8 cellular contexts compared by ENCODE assay signal in the genomic region with DNA sequence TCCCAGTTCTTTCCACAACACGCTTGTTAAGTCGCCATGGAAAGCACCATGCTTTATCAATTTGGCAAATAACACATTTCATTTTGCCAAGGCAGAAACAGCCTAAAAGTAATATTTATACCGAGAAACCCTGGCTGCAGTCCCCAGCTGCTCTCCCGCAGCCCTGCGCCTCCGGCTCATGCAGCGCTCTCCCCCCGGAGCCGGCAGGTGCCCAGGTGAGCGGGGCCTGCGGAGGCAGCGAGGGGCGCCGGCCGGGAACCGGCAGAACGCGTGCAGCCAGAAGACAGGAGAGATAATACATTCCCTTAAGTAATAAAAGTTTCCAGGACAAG. TPM values are rescaled to one million over a fixed set of nuclear protein-coding genes. Genes with fewer than 3 reads are reported as not detected.
A peak's percentile ranks its signal among the peaks of the same experiment; 100 is the strongest.
DNase-seq lines count a peak whose midpoint lies in the region; ATAC-seq, FAIRE-seq and TF ChIP-seq lines count a peak whose summit lies in the region.

No MANE protein-coding gene starts in this region.

- no peak for FAIRE-seq in kidney (lab: Jason Lieb, UNC)

- H3K27ac ChIP-seq in kidney (ENCODE audit: low read depth in 2 of 2, low read length in 2 of 2), result peak overlapping the region; percentile 91 to 92
- H3K27ac ChIP-seq in subcutaneous abdominal adipose tissue (ENCODE audit: low read depth, low read length), result peak overlapping the region; percentile 94

- no peaks in the 10 kb centered on the region for H3K27me3 ChIP-seq in subcutaneous abdominal adipose tissue (ENCODE audit: control insufficient read depth in 5 of 5, insufficient read depth in 4 of 5, low read length in 5 of 5)

- in situ Hi-C loops in astrocyte of the cerebellum (cut with HindIII; ENCODE audit: low sequenced_read_pairs), result no loop called here

- no peaks in the 10 kb centered on the region for H3K36me3 ChIP-seq in kidney (ENCODE audit: control insufficient read depth in 1 of 2, insufficient read depth in 2 of 2, low read length in 2 of 2)
- peaks cover 0 to 4% (median under 1%) of the 10 kb centered on the region in 5 donors for H3K36me3 ChIP-seq in subcutaneous abdominal adipose tissue (ENCODE audit: control insufficient read depth in 5 of 5, insufficient read depth in 5 of 5, low read length in 5 of 5)

- peaks cover 4 to 7% of the 10 kb centered on the region in 2 donors for H3K4me1 ChIP-seq in kidney (ENCODE audit: control insufficient read depth in 1 of 2, insufficient read depth in 1 of 2, low read depth in 1 of 2, low read length in 2 of 2)
- H3K4me1 ChIP-seq in subcutaneous abdominal adipose tissue (ENCODE audit: control insufficient read depth in 5 of 5, insufficient read depth in 5 of 5, low read length in 5 of 5), result peaks cover 2 to 55% (median 46%) of the 10 kb centered on the region in 5 donors

- ATAC-seq in GM21737 (IDR thresholded peaks at IDR 0.05; ENCODE audit: unreplicated experiment), result peak; percentile 23

- peak overlapping the region; percentile 61 to 76 for H3K9ac ChIP-seq in kidney (ENCODE audit: low read length in 2 of 2)
- peak overlapping the region; percentile 12 to 94 (median 85) for H3K9ac ChIP-seq in subcutaneous abdominal adipose tissue (ENCODE audit: low read length in 5 of 5)

- peak overlapping the region; percentile 98 for H3K4me3 ChIP-seq in GM12864 (ENCODE audit: low read depth, low read length)
- H3K4me3 ChIP-seq in astrocyte of the cerebellum (ENCODE audit: low read depth, low read length), result peak overlapping the region; percentile 72
- H3K4me3 ChIP-seq in kidney (ENCODE audit: low read length in 2 of 2), result peak overlapping the region; percentile 63 to 73
- H3K4me3 ChIP-seq in subcutaneous abdominal adipose tissue (ENCODE audit: low read depth in 1 of 5, low read length in 5 of 5), result peak overlapping the region; percentile 76 to 96 (median 80)

- TF ChIP-seq CTCF in GM12864 (IDR thresholded peaks at IDR 0.05; ENCODE audit: low read depth, low read length, missing control alignments) (no peak), astrocyte of the cerebellum (IDR thresholded peaks at IDR 0.05; ENCODE audit: low read depth, low read length, missing control alignments) (no peak), kidney (IDR thresholded peaks at IDR 0.05; ENCODE audit: borderline replicate concordance, extremely low read depth, insufficient read depth) (no peak)

- H3K9me3 ChIP-seq in kidney (ENCODE audit: control insufficient read depth in 1 of 2, low read length in 2 of 2) (no peaks in the 10 kb centered on the region), subcutaneous abdominal adipose tissue (ENCODE audit: control insufficient read depth in 5 of 5, low read length in 5 of 5) (no peaks in the 10 kb centered on the region)

- intact Hi-C loops in kidney (cut with DNase I), result no loop called here
- intact Hi-C loops in posterior vena cava (cut with DNase I), result loop anchor here in 1 of 2 donors (5.0 kb wide), 1 partner anchor 97 kb away; no protein-coding TSS in a partner anchor

- DNase-seq in GM12864 (ENCODE audit: low read depth), result no peak
- DNase-seq in NCI-H510A (lab: John Stamatoyannopoulos, UW), result peak; percentile 25
- no peak for DNase-seq in astrocyte of the cerebellum (ENCODE audit: low read depth)
- no peak for DNase-seq in kidney
- no peak for DNase-seq in NCI-H1048 (lab: John Stamatoyannopoulos, UW)
- DNase-seq in posterior vena cava (ENCODE audit: low spot score), result no peak

RNA-seq across cellular contexts. Expression of gene ARHGEF12, which starts 0.7 kb away (rescaled TPM):
- total RNA-seq in kidney (161 TPM), posterior vena cava (100 to 1,000 TPM in 1 of 2 donors, 10 to 100 TPM in 1; 77.6 to 101 TPM)
- polyA plus RNA-seq in kidney (ENCODE audit: insufficient read depth, low read depth, low replicate concordance), result 21.1 TPM

RNA-seq across cellular contexts. Expression of gene TLCD5, which starts 10.5 kb away (rescaled TPM):
- 6.0 TPM for total RNA-seq in kidney
- 4.9 TPM for polyA plus RNA-seq in kidney (ENCODE audit: insufficient read depth, low read depth, low replicate concordance)
- total RNA-seq in posterior vena cava, result 1 to 10 TPM; 4.9 to 6.0 TPM
